1 cellular context compared by ENCODE assay signal in genomic region chr13:56424246-56424645, GRCh38.
TF ChIP-seq lines count a peak whose summit lies in the region.

No MANE protein-coding gene starts in this region.

TF ChIP-seq in H1, 55 proteins besides CTCF, POLR2A, EP300 and RAD21:
- TF ChIP-seq, protein P1, sequence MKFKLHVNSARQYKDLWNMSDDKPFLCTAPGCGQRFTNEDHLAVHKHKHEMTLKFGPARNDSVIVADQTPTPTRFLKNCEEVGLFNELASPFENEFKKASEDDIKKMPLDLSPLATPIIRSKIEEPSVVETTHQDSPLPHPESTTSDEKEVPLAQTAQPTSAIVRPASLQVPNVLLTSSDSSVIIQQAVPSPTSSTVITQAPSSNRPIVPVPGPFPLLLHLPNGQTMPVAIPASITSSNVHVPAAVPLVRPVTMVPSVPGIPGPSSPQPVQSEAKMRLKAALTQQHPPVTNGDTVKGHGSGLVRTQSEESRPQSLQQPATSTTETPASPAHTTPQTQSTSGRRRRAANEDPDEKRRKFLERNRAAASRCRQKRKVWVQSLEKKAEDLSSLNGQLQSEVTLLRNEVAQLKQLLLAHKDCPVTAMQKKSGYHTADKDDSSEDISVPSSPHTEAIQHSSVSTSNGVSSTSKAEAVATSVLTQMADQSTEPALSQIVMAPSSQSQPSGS (IDR thresholded peaks at IDR 0.05; ENCODE audit: low read length), result no peak
- no peak for TF ChIP-seq SIN3A (conservative IDR thresholded peaks at IDR 0.05 in 1 of 2, IDR thresholded peaks at IDR 0.05 in 1 of 2; ENCODE audit: low read depth in 1 of 2, low read length in 2 of 2)
- TF ChIP-seq EGR1 (IDR thresholded peaks at IDR 0.05; ENCODE audit: borderline replicate concordance, low read depth, low read length), result no peak
- no peak for TF ChIP-seq CEBPB (IDR thresholded peaks at IDR 0.05; ENCODE audit: low read depth, low read length)
- TF ChIP-seq RBBP5 (IDR thresholded peaks at IDR 0.05; ENCODE audit: borderline replicate concordance, low read depth, low read length), result no peak
- no peak for TF ChIP-seq HDAC2 (IDR thresholded peaks at IDR 0.05; ENCODE audit: borderline replicate concordance in 1 of 2, low read depth in 2 of 2, low read length in 2 of 2)
- TF ChIP-seq CTBP2 (IDR thresholded peaks at IDR 0.05; ENCODE audit: borderline replicate concordance, insufficient read depth, insufficient read length, low read length), result no peak
- TF ChIP-seq ATF3 (IDR thresholded peaks at IDR 0.05; ENCODE audit: insufficient read depth, low read depth, low read length), result no peak
- TF ChIP-seq ZNF274 (IDR thresholded peaks at IDR 0.05; ENCODE audit: borderline replicate concordance, extremely low read depth, low read length), result no peak
